ENCODE assay signal across 23 cellular contexts in the genomic region with DNA sequence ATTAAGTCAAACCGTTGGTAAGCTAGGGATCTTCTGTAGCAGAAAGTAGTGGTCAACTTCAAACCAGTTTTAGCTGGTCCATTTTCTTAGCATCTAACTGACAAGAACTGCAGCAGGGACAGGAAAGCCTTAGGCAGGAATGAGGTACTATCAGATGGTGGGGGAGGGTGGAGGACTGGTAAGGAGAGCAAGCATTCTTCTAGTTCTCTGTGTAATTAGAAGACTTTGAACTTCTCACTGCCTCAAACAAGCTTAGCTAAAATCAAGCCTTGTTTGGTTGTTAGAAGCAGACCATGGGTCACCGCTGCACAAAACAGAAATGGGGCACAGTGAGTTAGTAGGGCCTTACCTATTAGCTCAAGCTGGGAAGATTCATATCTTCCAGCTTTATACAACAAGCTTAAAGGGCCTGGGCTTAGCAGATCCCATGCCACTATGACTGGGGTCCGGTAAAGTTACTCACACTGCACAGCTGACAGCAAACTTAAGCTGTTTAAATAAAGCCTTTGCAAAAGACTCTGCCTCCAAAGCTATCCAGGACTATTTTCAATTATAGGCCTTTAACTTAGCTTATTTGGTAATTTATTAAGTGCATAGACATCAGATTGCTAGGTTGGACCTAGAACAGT.
A peak's percentile ranks its signal among the peaks of the same experiment; 100 is the strongest.
DNase-seq lines count a peak whose midpoint lies in the region; ATAC-seq, FAIRE-seq and TF ChIP-seq lines count a peak whose summit lies in the region.
"Had no signal": no experiment of that assay in that cellular context is flagged by ENCODE, and none has a peak within 500 bp of the region (broad histone marks: within the 10 kb centered on the region; RNA-seq: fewer than 3 reads in every experiment).

No MANE protein-coding gene starts in this region.

- H3K36me3 ChIP-seq in KOPT-K1 (ENCODE audit: insufficient read depth, low read length): peaks cover 24% of the 10 kb centered on the region
- peaks cover 0 to 2% of the 10 kb centered on the region in 2 experiments; a peak in 1 of 4 replicates for H3K36me3 ChIP-seq in GM12878 (ENCODE audit: control insufficient read depth in 2 of 2, insufficient read depth in 2 of 2, low read length in 1 of 2)
- no peaks in the 10 kb centered on the region for H3K36me3 ChIP-seq in naive thymus-derived CD4-positive, alpha-beta T cell (ENCODE audit: control insufficient read depth in 2 of 3, insufficient read depth in 3 of 3, low read length in 3 of 3)
- no peaks in the 10 kb centered on the region for H3K36me3 ChIP-seq in upper lobe of left lung

- POLR2A ChIA-PET in activated CD4-positive, alpha-beta memory T cell treated with anti-CD3 and anti-CD28 coated beads for 36 hours (lab: Charles Lee): interaction anchor here (1.5 kb wide), 1 partner anchor 13 kb away, joined by 3 read pairs; no protein-coding TSS in a partner anchor
- POLR2A ChIA-PET in activated CD4-positive, alpha-beta memory T cell treated with anti-CD3 and anti-CD28 coated beads, Interleukin-2, amount 10 ng/mL, durations not matched to agents 7 days and 5 days (lab: Charles Lee): no interaction called here
- POLR2A ChIA-PET in GM12878 (lab: Charles Lee): interaction anchor here (0.6 to 3.0 kb wide), 10 partner anchors 29 to 160 kb away, joined by 3 to 13 read pairs (median 4); no protein-coding TSS in a partner anchor
- POLR2A ChIA-PET in naive thymus-derived CD4-positive, alpha-beta T cell (lab: Charles Lee): interaction anchor here (0.5 kb wide), 1 partner anchor 1199 kb away, joined by 3 read pairs; no protein-coding TSS in a partner anchor

- no peak for TF ChIP-seq EP300 in GM12878 (IDR thresholded peaks at IDR 0.05; ENCODE audit: borderline replicate concordance in 1 of 2, control insufficient read depth in 1 of 2, low read depth in 2 of 2, low read length in 2 of 2)
- TF ChIP-seq EP300 in upper lobe of left lung (IDR thresholded peaks at IDR 0.05): no peak

- H3K4me1 Mint-ChIP-seq in activated CD4-positive, alpha-beta memory T cell treated with anti-CD3 and anti-CD28 coated beads for 36 hours (ENCODE audit: low read depth): peaks cover 59% of the 10 kb centered on the region
- peaks cover 50% of the 10 kb centered on the region for H3K4me1 Mint-ChIP-seq in activated CD4-positive, alpha-beta memory T cell treated with anti-CD3 and anti-CD28 coated beads, Interleukin-2, amount 10 ng/mL, durations not matched to agents 7 days and 5 days
- peaks cover 21 to 59% (median 45%) of the 10 kb centered on the region in 7 donors for H3K4me1 Mint-ChIP-seq in naive thymus-derived CD4-positive, alpha-beta T cell

- H3K4me3 ChIP-seq in GM12878 (peak overlapping the region; percentile 35; the same call in 1 of the 2 replicates), upper lobe of left lung (no peak overlapping the region)
- H3K4me3 ChIP-seq in naive thymus-derived CD4-positive, alpha-beta T cell (ENCODE audit: low read length): no peak overlapping the region
- H3K4me3 ChIP-seq: SK-N-MC had no signal

- H3K27me3 Mint-ChIP-seq in activated CD4-positive, alpha-beta memory T cell treated with anti-CD3 and anti-CD28 coated beads for 36 hours: no peaks in the 10 kb centered on the region
- H3K27me3 Mint-ChIP-seq in activated CD4-positive, alpha-beta memory T cell treated with anti-CD3 and anti-CD28 coated beads, Interleukin-2, amount 10 ng/mL, durations not matched to agents 7 days and 5 days: no peaks in the 10 kb centered on the region
- no peaks in the 10 kb centered on the region for H3K27me3 Mint-ChIP-seq in naive thymus-derived CD4-positive, alpha-beta T cell
- H3K27me3 Mint-ChIP-seq: central memory CD8-positive, alpha-beta T cell; stimulated activated naive CD8-positive, alpha-beta T cell treated with anti-CD3 and anti-CD28 coated beads, Interleukin-15, amount 100 ng/mL, for 72 hours had no signal

- RAD21 ChIA-PET in GM12878 (lab: Charles Lee; ENCODE audit: unreplicated experiment): interaction anchor here (0.9 to 4.8 kb wide), 23 partner anchors 9 to 261 kb away, joined by 3 to 41 read pairs (median 6); partner anchors contain the start of gene MLEC

- TF ChIP-seq RAD21 in GM12878 (IDR thresholded peaks at IDR 0.05; ENCODE audit: insufficient read depth, low read depth, low read length): no peak

- H3K27me3 ChIP-seq in GM12878 (replicated peaks in 1 of 2; ENCODE audit: control insufficient read depth in 2 of 2, insufficient read depth in 2 of 2, low read length in 1 of 2): no peaks in the 10 kb centered on the region
- H3K27me3 ChIP-seq in naive thymus-derived CD4-positive, alpha-beta T cell (ENCODE audit: control insufficient read depth in 2 of 2, insufficient read depth in 2 of 2, low read length in 2 of 2): no peaks in the 10 kb centered on the region
- H3K27me3 ChIP-seq in upper lobe of left lung: no peaks in the 10 kb centered on the region

- H3K27ac ChIP-seq in KOPT-K1 (ENCODE audit: low read depth, low read length, poor library complexity, severe bottlenecking) (peak overlapping the region; percentile 26), GM12878 (ENCODE audit: control insufficient read depth, insufficient read depth) (peak overlapping the region; percentile 76), upper lobe of left lung (no peak overlapping the region)
- H3K27ac ChIP-seq in naive thymus-derived CD4-positive, alpha-beta T cell (ENCODE audit: low read depth, low read length): no peak overlapping the region
- H3K27ac ChIP-seq: SK-N-MC had no signal

- SMC1A ChIA-PET in GM12878 (lab: Charles Lee; ENCODE audit: uncharacterized antibody, unreplicated experiment): interaction anchor here (0.9 to 11.6 kb wide), 20 partner anchors 13 to 218 kb away, joined by 3 to 164 read pairs (median 9); partner anchors contain the start of gene POP5

- peaks cover 27% of the 10 kb centered on the region for H3K9me3 ChIP-seq in KOPT-K1 (ENCODE audit: insufficient read depth, low read length, poor library complexity, severe bottlenecking)
- H3K9me3 ChIP-seq in GM12878 (replicated peaks; ENCODE audit: control insufficient read depth, insufficient read depth, low read length): peaks cover 15% of the 10 kb centered on the region
- H3K9me3 ChIP-seq in naive thymus-derived CD4-positive, alpha-beta T cell (ENCODE audit: control insufficient read depth in 2 of 3, low read length in 3 of 3): peaks cover 0 to 5% (median 0%) of the 10 kb centered on the region in 3 experiments
- peaks cover 0 to 9% (median 2%) of the 10 kb centered on the region in 4 donors for H3K9me3 ChIP-seq in upper lobe of left lung

- no peak for FAIRE-seq in GM12878 (lab: Jason Lieb, UNC)
- FAIRE-seq: A204.1, islet of Langerhans, urothelium cell line had no signal

- H3K27ac Mint-ChIP-seq in activated CD4-positive, alpha-beta memory T cell treated with anti-CD3 and anti-CD28 coated beads for 36 hours: peak overlapping the region; percentile 74
- no peak overlapping the region for H3K27ac Mint-ChIP-seq in activated CD4-positive, alpha-beta memory T cell treated with anti-CD3 and anti-CD28 coated beads, Interleukin-2, amount 10 ng/mL, durations not matched to agents 7 days and 5 days
- peak overlapping the region in 5 of 9 donors; percentile 8 to 62 (median 28) for H3K27ac Mint-ChIP-seq in naive thymus-derived CD4-positive, alpha-beta T cell
- H3K27ac Mint-ChIP-seq: stimulated activated naive CD8-positive, alpha-beta T cell treated with anti-CD3 and anti-CD28 coated beads, Interleukin-15, amount 100 ng/mL, for 72 hours had no signal

- BruUV-seq in GM12878 (replicated peaks; lab: Mats Ljungman, UMichigan): no TSS peak

- H3K9me3 Mint-ChIP-seq in activated CD4-positive, alpha-beta memory T cell treated with anti-CD3 and anti-CD28 coated beads for 36 hours: peaks cover 27% of the 10 kb centered on the region
- peaks cover 23% of the 10 kb centered on the region for H3K9me3 Mint-ChIP-seq in activated CD4-positive, alpha-beta memory T cell treated with anti-CD3 and anti-CD28 coated beads, Interleukin-2, amount 10 ng/mL, durations not matched to agents 7 days and 5 days
- H3K9me3 Mint-ChIP-seq in naive thymus-derived CD4-positive, alpha-beta T cell: peaks cover 0 to 35% (median 23%) of the 10 kb centered on the region in 11 donors

- H3K9ac ChIP-seq in GM12878 (ENCODE audit: control insufficient read depth, insufficient read depth, low read length): peak overlapping the region; percentile 47; the same call in 1 of the 2 replicates

- CTCF ChIA-PET in activated CD4-positive, alpha-beta memory T cell treated with anti-CD3 and anti-CD28 coated beads for 36 hours (lab: Charles Lee): interaction anchor here (0.6 to 3.4 kb wide), 9 partner anchors 10 to 313 kb away, joined by 3 to 21 read pairs (median 4); no protein-coding TSS in a partner anchor
- CTCF ChIA-PET in activated CD4-positive, alpha-beta memory T cell treated with anti-CD3 and anti-CD28 coated beads, Interleukin-2, amount 10 ng/mL, durations not matched to agents 7 days and 5 days (lab: Charles Lee): interaction anchor here (0.5 to 1.7 kb wide), 2 partner anchors 172 to 173 kb away, joined by 3 to 4 read pairs; no protein-coding TSS in a partner anchor
- CTCF ChIA-PET in GM12878 (lab: Yijun Ruan, JAX): interaction anchor here (0.6 to 4.9 kb wide), 18 partner anchors 11 to 333 kb away, joined by 3 to 35 read pairs (median 5); partner anchors contain the start of genes ACADS and POP5
- CTCF ChIA-PET in naive thymus-derived CD4-positive, alpha-beta T cell (lab: Charles Lee): no interaction called here

- H4K20me1 ChIP-seq in GM12878 (ENCODE audit: control insufficient read depth, insufficient read depth): no peaks in the 10 kb centered on the region

- H2AFZ ChIP-seq in GM12878 (ENCODE audit: control insufficient read depth, low read depth, low read length): no peak overlapping the region

- peak overlapping the region; percentile 91 for H3K4me2 ChIP-seq in GM12878 (ENCODE audit: control insufficient read depth, insufficient read depth)

- 80% methylated on average over 3 of the region's 3 CpGs for WGBS in GM12878 (ENCODE audit: insufficient coverage, insufficient replicate concordance, low lambda C conversion rate, missing lambda C conversion rate)
- 66 to 78% methylated on average over 3 of the region's 3 CpGs for WGBS in upper lobe of left lung, 2 donors

- intact Hi-C loops in activated CD4-positive, alpha-beta memory T cell treated with anti-CD3 and anti-CD28 coated beads for 36 hours (cut with micrococcal nuclease): loop anchor here (5.0 kb wide), 1 partner anchor 163 kb away; no protein-coding TSS in a partner anchor
- intact Hi-C loops in GM12878 (cut with micrococcal nuclease; ENCODE audit: unreplicated experiment): loop anchor here (2.0 to 5.0 kb wide), 2 partner anchors 48 to 103 kb away; no protein-coding TSS in a partner anchor
- intact Hi-C loops in naive thymus-derived CD4-positive, alpha-beta T cell (cut with micrococcal nuclease): loop anchor here in 1 of 2 donors (10.0 kb wide), 1 partner anchor 95 kb away; no protein-coding TSS in a partner anchor

- TF ChIP-seq POLR2A in GM12878 (IDR thresholded peaks at IDR 0.05; ENCODE audit: low read depth, low read length) (no peak), upper lobe of left lung (IDR thresholded peaks at IDR 0.05) (no peak)

- no peak overlapping the region for H3K4me3 Mint-ChIP-seq in activated CD4-positive, alpha-beta memory T cell treated with anti-CD3 and anti-CD28 coated beads for 36 hours
- no peak overlapping the region for H3K4me3 Mint-ChIP-seq in activated CD4-positive, alpha-beta memory T cell treated with anti-CD3 and anti-CD28 coated beads, Interleukin-2, amount 10 ng/mL, durations not matched to agents 7 days and 5 days
- H3K4me3 Mint-ChIP-seq in naive thymus-derived CD4-positive, alpha-beta T cell: no peak overlapping the region
- H3K4me3 Mint-ChIP-seq: central memory CD8-positive, alpha-beta T cell; stimulated activated naive CD8-positive, alpha-beta T cell treated with anti-CD3 and anti-CD28 coated beads, Interleukin-15, amount 100 ng/mL, for 72 hours had no signal

- no peak for DNase-seq in activated CD4-positive, alpha-beta memory T cell treated with anti-CD3 and anti-CD28 coated beads for 36 hours
- DNase-seq in activated CD4-positive, alpha-beta memory T cell treated with anti-CD3 and anti-CD28 coated beads, Interleukin-2, amount 10 ng/mL, durations not matched to agents 7 days and 5 days: no peak
- DNase-seq in GM12878 (ENCODE audit: low read depth, low spot score): peak; percentile 28
- no peak for DNase-seq in naive thymus-derived CD4-positive, alpha-beta T cell
- DNase-seq in activated CD8-positive, alpha-beta memory T cell treated with anti-CD3 and anti-CD28 coated beads, Interleukin-2, amount 50 U/mL, for 48 hours: no peak
- no peak for DNase-seq in upper lobe of left lung
- DNase-seq: activated CD4-positive, alpha-beta T cell treated with anti-CD3 and anti-CD28 coated beads for 1 hour; activated T-cell treated with anti-CD3 and anti-CD28 coated beads, Interleukin-2, amount 50 U/mL, for 48 hours; amniotic stem cell; DMS79; mesenchymal stem cell; MV-4-11; NCI-H510A treated with DMSO at 0.1 percent for 48 hours; stimulated activated naive CD8-positive, alpha-beta T cell treated with anti-CD3 and anti-CD28 coated beads, Interleukin-15, amount 100 ng/mL, for 72 hours; T-helper 9 cell had no signal

- H3K4me1 ChIP-seq in GM12878 (ENCODE audit: control insufficient read depth, insufficient read depth, low read length) (peaks cover 46% of the 10 kb centered on the region), upper lobe of left lung (peaks cover 0 to 3% (median 0%) of the 10 kb centered on the region in 4 donors)
- H3K4me1 ChIP-seq in naive thymus-derived CD4-positive, alpha-beta T cell (ENCODE audit: control insufficient read depth in 2 of 2, insufficient read depth in 2 of 2, low read length in 2 of 2): peaks cover 0 to 9% of the 10 kb centered on the region in 2 donors

- TF ChIP-seq CTCF in GM12878 (IDR thresholded peaks at IDR 0.05 in 2 of 3, conservative IDR thresholded peaks at IDR 0.05 in 1 of 3; ENCODE audit: control insufficient read depth in 2 of 3, extremely low read depth in 1 of 3, insufficient read depth in 1 of 3, low read depth in 3 of 3, low read length in 3 of 3): no peak
- TF ChIP-seq CTCF in upper lobe of left lung (IDR thresholded peaks at IDR 0.05): no peak

- in situ Hi-C loops in GM12878 (cut with MboI): no loop called here

- peaks cover 29% of the 10 kb centered on the region for H3K36me3 Mint-ChIP-seq in activated CD4-positive, alpha-beta memory T cell treated with anti-CD3 and anti-CD28 coated beads for 36 hours
- H3K36me3 Mint-ChIP-seq in activated CD4-positive, alpha-beta memory T cell treated with anti-CD3 and anti-CD28 coated beads, Interleukin-2, amount 10 ng/mL, durations not matched to agents 7 days and 5 days (ENCODE audit: low read depth): peaks cover 41% of the 10 kb centered on the region
- H3K36me3 Mint-ChIP-seq in naive thymus-derived CD4-positive, alpha-beta T cell: peaks cover 10 to 62% (median 47%) of the 10 kb centered on the region in 5 donors

- ATAC-seq in GM12878: peak; percentile 17
- no peak for ATAC-seq in naive thymus-derived CD4-positive, alpha-beta T cell
- ATAC-seq in upper lobe of left lung (ENCODE audit: low FRiP score in 2 of 2): no peak
- no peak for ATAC-seq in GM21737 (IDR thresholded peaks at IDR 0.05; ENCODE audit: unreplicated experiment)
- ATAC-seq: Panc1; stimulated activated naive CD8-positive, alpha-beta T cell treated with anti-CD3 and anti-CD28 coated beads, Interleukin-15, amount 100 ng/mL, for 72 hours had no signal

- H3K79me2 ChIP-seq in GM12878 (ENCODE audit: control insufficient read depth, insufficient read depth, low read length): peaks cover 26% of the 10 kb centered on the region

Comparison
In these comparisons a context has a peak if more than half of its experiments do, and no peak if none do; other contexts are left out.
1. H3K27ac ChIP-seq: peak in KOPT-K1 (single experiment) and GM12878 (single experiment); none in naive thymus-derived CD4-positive, alpha-beta T cell (single experiment) and upper lobe of left lung (0 of 4).